Comparison of ENCODE assay signal across 14 cellular contexts in the genomic region with DNA sequence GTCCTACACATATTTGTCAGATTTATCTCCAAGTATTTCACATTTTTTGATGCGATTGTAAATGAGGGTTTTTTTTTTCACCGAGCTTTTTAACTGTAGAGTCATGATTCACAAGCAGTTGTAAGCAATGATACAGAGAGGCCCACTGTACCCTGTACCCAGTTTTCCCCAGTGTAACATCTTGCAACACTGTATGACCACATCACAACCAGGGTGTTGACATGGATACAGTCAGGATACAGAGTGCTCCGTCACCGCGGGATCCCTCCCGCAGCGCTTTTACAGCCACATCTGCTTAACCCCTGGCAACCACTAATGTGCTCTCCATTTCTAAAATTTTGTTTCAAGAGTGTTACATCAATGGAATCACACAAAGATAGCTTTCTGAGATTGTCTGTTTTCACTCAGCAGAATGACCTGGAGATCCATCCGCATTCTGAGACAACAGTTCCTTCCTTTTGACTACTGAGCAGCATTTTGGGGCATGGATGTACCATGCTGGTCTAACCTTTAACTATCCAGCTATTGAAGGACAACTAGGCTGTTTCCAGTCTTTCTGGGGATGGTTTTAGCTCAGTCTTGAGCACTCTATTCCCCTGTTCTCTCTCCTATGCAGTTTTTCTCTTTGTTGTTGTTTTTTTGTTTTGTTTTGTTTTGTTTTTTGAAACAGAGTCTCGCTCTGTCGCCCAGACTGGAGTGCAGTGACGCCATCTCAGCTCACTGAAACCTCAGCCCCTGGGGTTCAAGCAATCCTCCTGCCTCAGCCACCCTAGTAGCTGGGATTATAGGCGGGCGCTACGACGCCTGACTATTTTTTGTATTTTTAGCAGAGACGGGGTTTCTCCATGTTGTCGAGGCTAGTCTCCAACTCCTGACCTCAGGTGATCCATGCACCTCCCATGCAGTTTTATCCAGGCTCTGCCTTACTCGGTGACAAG. TPM values are rescaled to one million over a fixed set of nuclear protein-coding genes. Genes with fewer than 3 reads are reported as not detected.
DNase-seq lines count a peak whose midpoint lies in the region; ATAC-seq lines count a peak whose summit lies in the region.
"Had no signal": no experiment of that assay in that cellular context is flagged by ENCODE, and none has a peak within 500 bp of the region (broad histone marks: within the 10 kb centered on the region; RNA-seq: fewer than 3 reads in every experiment).

No MANE protein-coding gene starts in this region.

- H3K4me3 ChIP-seq in naive thymus-derived CD4-positive, alpha-beta T cell (ENCODE audit: low read length) = no peak overlapping the region
- H3K4me3 ChIP-seq: gastroesophageal sphincter had no signal

- H3K9me3 ChIP-seq in naive thymus-derived CD4-positive, alpha-beta T cell (ENCODE audit: control insufficient read depth in 2 of 3, low read length in 3 of 3) = no peaks in the 10 kb centered on the region
- H3K9me3 ChIP-seq: gastroesophageal sphincter had no signal

- H3K27me3 ChIP-seq in naive thymus-derived CD4-positive, alpha-beta T cell (ENCODE audit: control insufficient read depth in 2 of 2, insufficient read depth in 2 of 2, low read length in 2 of 2) = no peaks in the 10 kb centered on the region
- H3K27me3 ChIP-seq: gastroesophageal sphincter had no signal

- no peaks in the 10 kb centered on the region for H3K4me1 Mint-ChIP-seq in naive thymus-derived CD4-positive, alpha-beta T cell
- H3K4me1 Mint-ChIP-seq in T-helper 2 cell treated with Interferon-gamma antibody and Interleukin-4, amounts not matched to agents 5 μg/mL and 100 μg/mL, for 36 hours (ENCODE audit: low read depth) = no peaks in the 10 kb centered on the region

- H3K36me3 Mint-ChIP-seq in naive thymus-derived CD4-positive, alpha-beta T cell = no peaks in the 10 kb centered on the region
- no peaks in the 10 kb centered on the region for H3K36me3 Mint-ChIP-seq in T-helper 2 cell treated with Interferon-gamma antibody and Interleukin-4, amounts not matched to agents 5 μg/mL and 100 μg/mL, for 36 hours (ENCODE audit: low read depth)

- DNase-seq in AG20443 (ENCODE audit: low spot score) = peak; percentile 97
- DNase-seq in HT1080 (ENCODE audit: low read depth) = peak; percentile 55
- peak; percentile 85 for DNase-seq in epidermal melanocyte (ENCODE audit: insufficient read length, low spot score)
- no peak for DNase-seq in naive thymus-derived CD4-positive, alpha-beta T cell
- DNase-seq in activated gamma-delta T cell treated with Interleukin-2 at 50 U/mL for 16 hours = no peak
- DNase-seq in NCI-H2171 treated with DMSO at 0.1 percent for 48 hours (lab: John Stamatoyannopoulos, UW) = no peak
- no peak for DNase-seq in T-helper 2 cell treated with Interferon-gamma antibody and Interleukin-4, amounts not matched to agents 5 μg/mL and 100 μg/mL, for 36 hours (ENCODE audit: low spot score)
- DNase-seq: caudate nucleus, NCI-H526, T-helper 1 cell had no signal

- peaks cover 0 to 5% (median 0%) of the 10 kb centered on the region in 5 donors for H3K27me3 Mint-ChIP-seq in naive thymus-derived CD4-positive, alpha-beta T cell
- peaks cover 2% of the 10 kb centered on the region for H3K27me3 Mint-ChIP-seq in T-helper 2 cell treated with Interferon-gamma antibody and Interleukin-4, amounts not matched to agents 5 μg/mL and 100 μg/mL, for 36 hours (ENCODE audit: low read depth)

- no peak overlapping the region for H3K4me3 Mint-ChIP-seq in naive thymus-derived CD4-positive, alpha-beta T cell
- no peak overlapping the region for H3K4me3 Mint-ChIP-seq in T-helper 2 cell treated with Interferon-gamma antibody and Interleukin-4, amounts not matched to agents 5 μg/mL and 100 μg/mL, for 36 hours

- no peak overlapping the region for H3K27ac ChIP-seq in naive thymus-derived CD4-positive, alpha-beta T cell (ENCODE audit: low read depth, low read length)
- H3K27ac ChIP-seq: gastroesophageal sphincter had no signal

- CTCF ChIA-PET in naive thymus-derived CD4-positive, alpha-beta T cell (lab: Charles Lee) = no interaction called here

- POLR2A ChIA-PET in naive thymus-derived CD4-positive, alpha-beta T cell (lab: Charles Lee) = no interaction called here

- ATAC-seq in naive thymus-derived CD4-positive, alpha-beta T cell = peak; percentile 20
- no peak for ATAC-seq in HG02763 (IDR thresholded peaks at IDR 0.05; ENCODE audit: unreplicated experiment)
- ATAC-seq: gastroesophageal sphincter had no signal

- H3K27ac Mint-ChIP-seq in naive thymus-derived CD4-positive, alpha-beta T cell = no peak overlapping the region
- no peak overlapping the region for H3K27ac Mint-ChIP-seq in T-helper 2 cell treated with Interferon-gamma antibody and Interleukin-4, amounts not matched to agents 5 μg/mL and 100 μg/mL, for 36 hours

- H3K36me3 ChIP-seq in naive thymus-derived CD4-positive, alpha-beta T cell (ENCODE audit: control insufficient read depth in 2 of 3, insufficient read depth in 3 of 3, low read length in 3 of 3) = no peaks in the 10 kb centered on the region
- H3K36me3 ChIP-seq: gastroesophageal sphincter had no signal

- H3K9me3 Mint-ChIP-seq in naive thymus-derived CD4-positive, alpha-beta T cell = no peaks in the 10 kb centered on the region
- no peaks in the 10 kb centered on the region for H3K9me3 Mint-ChIP-seq in T-helper 2 cell treated with Interferon-gamma antibody and Interleukin-4, amounts not matched to agents 5 μg/mL and 100 μg/mL, for 36 hours

- intact Hi-C loops in naive thymus-derived CD4-positive, alpha-beta T cell (cut with micrococcal nuclease) = no loop called here

- H3K4me1 ChIP-seq in naive thymus-derived CD4-positive, alpha-beta T cell (ENCODE audit: control insufficient read depth in 2 of 2, insufficient read depth in 2 of 2, low read length in 2 of 2) = no peaks in the 10 kb centered on the region
- H3K4me1 ChIP-seq: gastroesophageal sphincter had no signal

RNA-seq across cellular contexts. Expression of gene GPRIN2, which starts 25.9 kb away (rescaled TPM):
- total RNA-seq in HT1080 (2014; rRNA removed; shearing (Covaris generic)) = not detected in 2 replicates
- not detected in 2 replicates for polyA plus RNA-seq in HT1080 (2015; cell fraction: cytosol; rRNA removed)
- not detected in 2 replicates for polyA plus RNA-seq in HT1080 (2015; cell fraction: nucleus; rRNA removed)
- total RNA-seq in naive thymus-derived CD4-positive, alpha-beta T cell = not detected
- not detected for polyA plus RNA-seq in naive thymus-derived CD4-positive, alpha-beta T cell
- total RNA-seq: lung microvascular endothelial cell, MCF 10A had no signal

RNA-seq across cellular contexts. Expression of gene SYT15, which starts 48.4 kb away (rescaled TPM):
- total RNA-seq in HT1080 (2014; rRNA removed; shearing (Covaris generic)) = 0.07 and 0.08 TPM in 2 replicates
- polyA plus RNA-seq in HT1080 (2015; cell fraction: cytosol; rRNA removed) = 0.27 and 0.30 TPM in 2 replicates
- polyA plus RNA-seq in HT1080 (2015; cell fraction: nucleus; rRNA removed) = 0.22 and 0.51 TPM in 2 replicates
- 1 to 10 TPM; 1.2 to 1.6 (median 1.4) TPM for total RNA-seq in naive thymus-derived CD4-positive, alpha-beta T cell
- polyA plus RNA-seq in naive thymus-derived CD4-positive, alpha-beta T cell = under 1 TPM in 1 of 2 donors, not detected in 1; 0.05 TPM

Comparison
In these comparisons a context has a peak if more than half of its experiments do, and no peak if none do; other contexts are left out.
1. DNase-seq: peak in AG20443 (single experiment), HT1080 (single experiment) and epidermal melanocyte (single experiment); none in naive thymus-derived CD4-positive, alpha-beta T cell (0 of 9), activated gamma-delta T cell treated with Interleukin-2 at 50 U/mL for 16 hours (single experiment), NCI-H2171 treated with DMSO at 0.1 percent for 48 hours (single experiment) and T-helper 2 cell treated with Interferon-gamma antibody and Interleukin-4, amounts not matched to agents 5 μg/mL and 100 μg/mL, for 36 hours (single experiment).